Comparison of ENCODE assay signal across 8 cellular contexts in genomic region chr11:95149659-95150294, GRCh38.
DNase-seq lines count a peak whose midpoint lies in the region; ATAC-seq and TF ChIP-seq lines count a peak whose summit lies in the region.

No MANE protein-coding gene starts in this region.

- H3K9me3 ChIP-seq in MM.1S (replicated peaks; ENCODE audit: insufficient read depth, low read length) = no peaks in the 10 kb centered on the region

- no peak overlapping the region for H3K9ac ChIP-seq in MM.1S (ENCODE audit: low read length)

- no peaks in the 10 kb centered on the region for H3K9me2 ChIP-seq in MM.1S (replicated peaks; ENCODE audit: insufficient read depth, low read length)

- DNase-seq in MM.1S (no peak), kidney tubule cell (ENCODE audit: low spot score) (peak; percentile 90), EL (no peak), GM20000 (ENCODE audit: low spot score) (no peak)
- DNase-seq in stimulated activated naive B cell treated with anti-CD40 and anti-IgM and Interleukin-4, amounts not matched to agents 10 μg/mL and 1 μg/mL and 100 μg/mL, for 72 hours = no peak

- TF ChIP-seq CTCF in MM.1S (IDR thresholded peaks at IDR 0.05; ENCODE audit: low read length) (no peak), brain (conservative IDR thresholded peaks at IDR 0.05) (no peak), GM20000 (IDR thresholded peaks at IDR 0.05; ENCODE audit: extremely low read depth, missing control alignments) (no peak)

- H3K79me2 ChIP-seq in MM.1S (ENCODE audit: low read length) = no peaks in the 10 kb centered on the region

- H3K27ac ChIP-seq in MM.1S (ENCODE audit: low read length) = no peak overlapping the region

- H3K9me3 Mint-ChIP-seq in brain = peaks cover 0 to 2% (median 0%) of the 10 kb centered on the region in 5 experiments
- H3K9me3 Mint-ChIP-seq in stimulated activated naive B cell treated with anti-CD40 and anti-IgM and Interleukin-4, amounts not matched to agents 10 μg/mL and 1 μg/mL and 100 μg/mL, for 72 hours = no peaks in the 10 kb centered on the region

- no peaks in the 10 kb centered on the region for H3K36me3 ChIP-seq in MM.1S (replicated peaks; ENCODE audit: insufficient read depth, low read length)

- no peaks in the 10 kb centered on the region for H4K20me1 ChIP-seq in MM.1S (ENCODE audit: insufficient read depth, low read length)

- peak overlapping the region; percentile 93; the same call in 1 of the 2 replicates for H3K4me2 ChIP-seq in MM.1S (ENCODE audit: low read depth, low read length)

- H3K4me3 ChIP-seq in MM.1S (ENCODE audit: low read length) = peak overlapping the region; percentile 81; the same call in 1 of the 2 replicates

- peaks cover 10% of the 10 kb centered on the region for H3K27me3 Mint-ChIP-seq in brain
- H3K27me3 Mint-ChIP-seq in stimulated activated naive B cell treated with anti-CD40 and anti-IgM and Interleukin-4, amounts not matched to agents 10 μg/mL and 1 μg/mL and 100 μg/mL, for 72 hours = peaks cover 0 to 4% of the 10 kb centered on the region in 2 donors

- peak overlapping the region; percentile 10 to 83 (median 44) for H3K27ac Mint-ChIP-seq in brain
- peak overlapping the region; percentile 93 for H3K27ac Mint-ChIP-seq in stimulated activated naive B cell treated with anti-CD40 and anti-IgM and Interleukin-4, amounts not matched to agents 10 μg/mL and 1 μg/mL and 100 μg/mL, for 72 hours

- H3K4me1 ChIP-seq in MM.1S (ENCODE audit: low read length) = peaks cover 48% of the 10 kb centered on the region

- peaks cover 63% of the 10 kb centered on the region for H3K4me1 Mint-ChIP-seq in brain
- H3K4me1 Mint-ChIP-seq in stimulated activated naive B cell treated with anti-CD40 and anti-IgM and Interleukin-4, amounts not matched to agents 10 μg/mL and 1 μg/mL and 100 μg/mL, for 72 hours = peaks cover 31 to 41% of the 10 kb centered on the region in 2 donors

- ATAC-seq in stimulated activated naive B cell treated with anti-CD40 and anti-IgM and Interleukin-4, amounts not matched to agents 10 μg/mL and 1 μg/mL and 100 μg/mL, for 72 hours (replicated peaks) = no peak
- ATAC-seq in GM19463 (IDR thresholded peaks at IDR 0.05; ENCODE audit: unreplicated experiment) (no peak), HG03354 (IDR thresholded peaks at IDR 0.05; ENCODE audit: poor library complexity, severe bottlenecking, unreplicated experiment) (no peak)

- H2AFZ ChIP-seq in MM.1S (ENCODE audit: low read length) = peak overlapping the region; percentile 98; the same call in 1 of the 2 replicates

- H3F3A ChIP-seq in MM.1S (ENCODE audit: insufficient read depth, low read length) = peaks cover 34% of the 10 kb centered on the region

- no peaks in the 10 kb centered on the region for H3K27me3 ChIP-seq in MM.1S (replicated peaks; ENCODE audit: insufficient read depth, low read length)

- H3K4me3 Mint-ChIP-seq in brain = peak overlapping the region in 3 of 5 experiments; percentile 46 to 84 (median 80)
- H3K4me3 Mint-ChIP-seq in stimulated activated naive B cell treated with anti-CD40 and anti-IgM and Interleukin-4, amounts not matched to agents 10 μg/mL and 1 μg/mL and 100 μg/mL, for 72 hours = peak overlapping the region; percentile 86 to 90

- no peaks in the 10 kb centered on the region for H3K36me3 Mint-ChIP-seq in brain
- peaks cover 2 to 4% of the 10 kb centered on the region in 2 donors for H3K36me3 Mint-ChIP-seq in stimulated activated naive B cell treated with anti-CD40 and anti-IgM and Interleukin-4, amounts not matched to agents 10 μg/mL and 1 μg/mL and 100 μg/mL, for 72 hours
